Comparison of ENCODE assay signal across 8 cellular contexts in the genomic region with DNA sequence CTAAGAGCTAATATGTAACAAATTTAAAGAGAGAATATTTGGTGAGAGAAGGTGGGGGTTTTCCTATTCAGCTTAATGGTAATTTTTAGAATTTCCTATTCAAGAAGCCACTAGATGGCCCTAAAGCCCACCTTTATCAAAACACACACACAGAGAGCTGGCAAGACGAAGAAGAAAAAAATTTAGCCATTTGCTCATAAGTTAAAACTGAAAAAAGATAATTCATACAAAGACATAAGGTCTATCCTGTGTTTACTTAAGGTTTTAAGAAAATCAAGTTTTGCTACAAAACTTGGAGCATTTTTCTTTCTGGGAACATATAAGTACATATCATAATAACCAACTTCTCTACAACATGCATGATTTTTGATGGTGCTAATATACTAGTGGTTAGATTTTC. TPM values are rescaled to one million over a fixed set of nuclear protein-coding genes. Genes with fewer than 3 reads are reported as not detected.
DNase-seq lines count a peak whose midpoint lies in the region; ATAC-seq and TF ChIP-seq lines count a peak whose summit lies in the region.

No MANE protein-coding gene starts in this region.

- ATAC-seq in GM18909 (IDR thresholded peaks at IDR 0.05; ENCODE audit: poor library complexity, unreplicated experiment) (peak; percentile 50), GM18519 (IDR thresholded peaks at IDR 0.05; ENCODE audit: low FRiP score, unreplicated experiment) (no peak)

- no peaks in the 10 kb centered on the region for H3K27me3 ChIP-seq in breast epithelium
- H3K27me3 ChIP-seq in tibial nerve: no peaks in the 10 kb centered on the region

- H3K36me3 ChIP-seq in breast epithelium (no peaks in the 10 kb centered on the region), tibial nerve (no peaks in the 10 kb centered on the region)

- 0 to 3% methylated on average over 1 of the region's 1 CpG for WGBS in tibial nerve, 2 donors

- H3K4me3 ChIP-seq in breast epithelium (no peak overlapping the region), tibial nerve (no peak overlapping the region)

- intact Hi-C loops in breast epithelium (cut with DNase I; ENCODE audit: low total_unique reads): no loop called here

- TF ChIP-seq POLR2A in breast epithelium (IDR thresholded peaks at IDR 0.05) (no peak), tibial nerve (IDR thresholded peaks at IDR 0.05) (no peak)

- H3K27ac ChIP-seq in C4-2B (no peak overlapping the region), breast epithelium (peak overlapping the region in 1 of 2 donors; percentile 12), tibial nerve (no peak overlapping the region)

- H3K4me1 ChIP-seq in breast epithelium (no peaks in the 10 kb centered on the region), tibial nerve (peaks cover 0 to 8% (median 0%) of the 10 kb centered on the region in 4 donors)

- no peak for TF ChIP-seq EP300 in tibial nerve (IDR thresholded peaks at IDR 0.05)

- TF ChIP-seq CTCF in C4-2B (conservative IDR thresholded peaks at IDR 0.05): peak; percentile 76
- TF ChIP-seq CTCF in breast epithelium (IDR thresholded peaks at IDR 0.05): peak in 2 of 3 donors; percentile 54 to 65
- TF ChIP-seq CTCF in tibial nerve (IDR thresholded peaks at IDR 0.05): peak in 4 of 5 experiments; percentile 47 to 71 (median 58)

- peak; percentile 71 for DNase-seq in NCI-H69 (lab: John Stamatoyannopoulos, UW)
- DNase-seq in breast epithelium (ENCODE audit: low spot score in 2 of 2): no peak
- peak; percentile 72 for DNase-seq in kidney tubule cell (ENCODE audit: low spot score)
- DNase-seq in tibial nerve (ENCODE audit: low spot score in 2 of 2): no peak
- no peak for DNase-seq in 8988T

- H3K9me3 ChIP-seq in breast epithelium: no peaks in the 10 kb centered on the region
- H3K9me3 ChIP-seq in tibial nerve: no peaks in the 10 kb centered on the region

RNA-seq across cellular contexts. Expression of a gene that starts 46.8 kb away (rescaled TPM):
- total RNA-seq in breast epithelium: 1 to 10 TPM; 1.6 to 6.2 (median 5.1) TPM
- 1 to 10 TPM in 2 of 4 donors, under 1 TPM in 1, not detected in 1; 0.90 to 2.9 (median 2.2) TPM for total RNA-seq in tibial nerve

RNA-seq across cellular contexts. Expression of a gene that starts 47.1 kb away (rescaled TPM):
- total RNA-seq in breast epithelium (10 to 100 TPM in 2 of 3 donors, 1 to 10 TPM in 1; 6.7 to 57.7 (median 28.2) TPM), tibial nerve (1 to 10 TPM; 1.7 to 6.6 (median 3.1) TPM)

Comparison
In these comparisons a context has a peak if more than half of its experiments do, and no peak if none do; other contexts are left out.
1. DNase-seq: peak in NCI-H69 (single experiment) and kidney tubule cell (single experiment); none in breast epithelium (0 of 2), tibial nerve (0 of 2) and 8988T (single experiment).
2. Peak in every context shown above with its lines, with median percentiles within 50 percentile points of each other: CTCF ChIP-seq.